ENCODE assay signal across 1 cellular context in the genomic region with DNA sequence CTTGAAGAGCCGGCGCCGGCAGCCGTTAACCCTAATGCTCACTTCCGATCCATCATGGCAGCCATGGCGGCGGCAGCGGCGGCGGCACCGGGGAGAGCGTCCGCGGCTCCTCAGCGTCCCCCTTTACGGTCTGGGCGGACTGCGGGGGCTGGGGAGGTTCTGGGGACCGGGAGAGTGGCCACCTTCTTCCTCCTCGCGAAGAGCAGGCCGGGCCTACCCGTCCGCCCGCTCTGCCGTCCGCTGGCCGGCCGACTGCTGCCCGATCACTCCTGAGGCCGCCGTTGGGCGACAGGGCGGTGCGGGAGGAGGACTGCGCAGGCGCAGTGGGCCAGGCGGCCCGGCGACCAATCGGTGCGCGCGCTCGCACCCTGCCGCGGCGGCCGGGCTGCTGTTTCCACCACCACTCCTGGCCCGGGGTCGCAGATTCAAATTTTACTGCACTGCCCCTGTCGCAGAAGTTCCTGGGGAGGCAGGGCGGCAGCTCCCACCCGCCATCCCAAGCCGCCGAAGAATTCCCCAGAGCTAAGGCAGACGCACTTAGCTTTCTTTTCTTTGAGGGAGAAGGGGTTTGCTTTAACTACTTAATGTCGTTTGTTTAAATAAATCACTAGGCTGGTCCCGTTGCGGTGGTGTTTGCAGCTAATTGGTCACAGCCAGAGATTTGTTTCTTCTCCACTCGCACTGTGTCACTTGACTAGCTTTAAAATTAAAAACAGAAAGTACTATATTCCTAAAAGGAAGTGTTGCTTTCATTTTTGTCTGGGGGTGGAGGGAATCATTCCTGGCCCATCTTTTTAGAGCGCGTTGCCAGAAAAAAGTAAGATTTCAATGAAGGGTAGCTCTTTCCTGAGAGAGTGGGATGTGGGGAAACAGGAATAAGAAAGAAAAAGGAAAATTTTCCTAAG.
A peak's percentile ranks its signal among the peaks of the same experiment; 100 is the strongest.
TF ChIP-seq lines count a peak whose summit lies in the region.

A gene (minus strand): TSS at position 290 of the 905 bp plus-strand sequence. CDS start 452 bp downstream, outside the sequence.

TF ChIP-seq in HepG2, 621 proteins besides CTCF, POLR2A, EP300 and RAD21 (continued from another document and continues in another):
- no peak for TF ChIP-seq CCAR2 (optimal IDR thresholded peaks at IDR 0.05; ENCODE audit: low read depth, low read length)
- no peak for TF ChIP-seq RARG (CRISPR knock-in tag; IDR thresholded peaks at IDR 0.05; ENCODE audit: low read depth)
- TF ChIP-seq KDM2A (CRISPR knock-in tag; IDR thresholded peaks at IDR 0.05; ENCODE audit: borderline replicate concordance, low read depth): peak; percentile 59; the same call in 1 of the 2 replicates
- TF ChIP-seq JUNB (CRISPR knock-in tag; IDR thresholded peaks at IDR 0.05; ENCODE audit: borderline replicate concordance): no peak
- no peak for TF ChIP-seq ZNF879 (CRISPR knock-in tag; IDR thresholded peaks at IDR 0.05)
- TF ChIP-seq, protein P1, sequence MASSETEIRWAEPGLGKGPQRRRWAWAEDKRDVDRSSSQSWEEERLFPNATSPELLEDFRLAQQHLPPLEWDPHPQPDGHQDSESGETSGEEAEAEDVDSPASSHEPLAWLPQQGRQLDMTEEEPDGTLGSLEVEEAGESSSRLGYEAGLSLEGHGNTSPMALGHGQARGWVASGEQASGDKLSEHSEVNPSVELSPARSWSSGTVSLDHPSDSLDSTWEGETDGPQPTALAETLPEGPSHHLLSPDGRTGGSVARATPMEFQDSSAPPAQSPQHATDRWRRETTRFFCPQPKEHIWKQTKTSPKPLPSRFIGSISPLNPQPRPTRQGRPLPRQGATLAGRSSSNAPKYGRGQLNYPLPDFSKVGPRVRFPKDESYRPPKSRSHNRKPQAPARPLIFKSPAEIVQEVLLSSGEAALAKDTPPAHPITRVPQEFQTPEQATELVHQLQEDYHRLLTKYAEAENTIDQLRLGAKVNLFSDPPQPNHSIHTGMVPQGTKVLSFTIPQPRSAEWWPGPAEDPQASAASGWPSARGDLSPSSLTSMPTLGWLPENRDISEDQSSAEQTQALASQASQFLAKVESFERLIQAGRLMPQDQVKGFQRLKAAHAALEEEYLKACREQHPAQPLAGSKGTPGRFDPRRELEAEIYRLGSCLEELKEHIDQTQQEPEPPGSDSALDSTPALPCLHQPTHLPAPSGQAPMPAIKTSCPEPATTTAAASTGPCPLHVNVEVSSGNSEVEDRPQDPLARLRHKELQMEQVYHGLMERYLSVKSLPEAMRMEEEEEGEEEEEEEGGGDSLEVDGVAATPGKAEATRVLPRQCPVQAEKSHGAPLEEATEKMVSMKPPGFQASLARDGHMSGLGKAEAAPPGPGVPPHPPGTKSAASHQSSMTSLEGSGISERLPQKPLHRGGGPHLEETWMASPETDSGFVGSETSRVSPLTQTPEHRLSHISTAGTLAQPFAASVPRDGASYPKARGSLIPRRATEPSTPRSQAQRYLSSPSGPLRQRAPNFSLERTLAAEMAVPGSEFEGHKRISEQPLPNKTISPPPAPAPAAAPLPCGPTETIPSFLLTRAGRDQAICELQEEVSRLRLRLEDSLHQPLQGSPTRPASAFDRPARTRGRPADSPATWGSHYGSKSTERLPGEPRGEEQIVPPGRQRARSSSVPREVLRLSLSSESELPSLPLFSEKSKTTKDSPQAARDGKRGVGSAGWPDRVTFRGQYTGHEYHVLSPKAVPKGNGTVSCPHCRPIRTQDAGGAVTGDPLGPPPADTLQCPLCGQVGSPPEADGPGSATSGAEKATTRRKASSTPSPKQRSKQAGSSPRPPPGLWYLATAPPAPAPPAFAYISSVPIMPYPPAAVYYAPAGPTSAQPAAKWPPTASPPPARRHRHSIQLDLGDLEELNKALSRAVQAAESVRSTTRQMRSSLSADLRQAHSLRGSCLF (CRISPR knock-in tag; IDR thresholded peaks at IDR 0.05; ENCODE audit: borderline replicate concordance): no peak
- no peak for TF ChIP-seq ZNF737 (CRISPR knock-in tag; IDR thresholded peaks at IDR 0.05; ENCODE audit: borderline replicate concordance)
- TF ChIP-seq, protein P2, sequence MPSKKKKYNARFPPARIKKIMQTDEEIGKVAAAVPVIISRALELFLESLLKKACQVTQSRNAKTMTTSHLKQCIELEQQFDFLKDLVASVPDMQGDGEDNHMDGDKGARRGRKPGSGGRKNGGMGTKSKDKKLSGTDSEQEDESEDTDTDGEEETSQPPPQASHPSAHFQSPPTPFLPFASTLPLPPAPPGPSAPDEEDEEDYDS (CRISPR knock-in tag; IDR thresholded peaks at IDR 0.05): peak; percentile 71; the same call in 1 of the 2 replicates
- peak; percentile 73; the same call in 1 of the 2 replicates for TF ChIP-seq KAT8 (CRISPR knock-in tag; IDR thresholded peaks at IDR 0.05)
- no peak for TF ChIP-seq ZBTB1 (CRISPR knock-in tag; IDR thresholded peaks at IDR 0.05; ENCODE audit: borderline replicate concordance)
- TF ChIP-seq KLF16 (CRISPR knock-in tag; IDR thresholded peaks at IDR 0.05): peak in 1 of 2 experiments; percentile 8; a peak in 2 of 4 replicates
- TF ChIP-seq, protein P3, sequence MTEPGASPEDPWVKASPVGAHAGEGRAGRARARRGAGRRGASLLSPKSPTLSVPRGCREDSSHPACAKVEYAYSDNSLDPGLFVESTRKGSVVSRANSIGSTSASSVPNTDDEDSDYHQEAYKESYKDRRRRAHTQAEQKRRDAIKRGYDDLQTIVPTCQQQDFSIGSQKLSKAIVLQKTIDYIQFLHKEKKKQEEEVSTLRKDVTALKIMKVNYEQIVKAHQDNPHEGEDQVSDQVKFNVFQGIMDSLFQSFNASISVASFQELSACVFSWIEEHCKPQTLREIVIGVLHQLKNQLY (CRISPR knock-in tag; IDR thresholded peaks at IDR 0.05): no peak
- TF ChIP-seq, protein P4, sequence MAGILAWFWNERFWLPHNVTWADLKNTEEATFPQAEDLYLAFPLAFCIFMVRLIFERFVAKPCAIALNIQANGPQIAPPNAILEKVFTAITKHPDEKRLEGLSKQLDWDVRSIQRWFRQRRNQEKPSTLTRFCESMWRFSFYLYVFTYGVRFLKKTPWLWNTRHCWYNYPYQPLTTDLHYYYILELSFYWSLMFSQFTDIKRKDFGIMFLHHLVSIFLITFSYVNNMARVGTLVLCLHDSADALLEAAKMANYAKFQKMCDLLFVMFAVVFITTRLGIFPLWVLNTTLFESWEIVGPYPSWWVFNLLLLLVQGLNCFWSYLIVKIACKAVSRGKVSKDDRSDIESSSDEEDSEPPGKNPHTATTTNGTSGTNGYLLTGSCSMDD (CRISPR knock-in tag; IDR thresholded peaks at IDR 0.05): no peak
- no peak for TF ChIP-seq MLLT10 (CRISPR knock-in tag; IDR thresholded peaks at IDR 0.05)
- TF ChIP-seq NFYB (CRISPR knock-in tag; IDR thresholded peaks at IDR 0.05): peak; percentile 67
- TF ChIP-seq, protein P5, sequence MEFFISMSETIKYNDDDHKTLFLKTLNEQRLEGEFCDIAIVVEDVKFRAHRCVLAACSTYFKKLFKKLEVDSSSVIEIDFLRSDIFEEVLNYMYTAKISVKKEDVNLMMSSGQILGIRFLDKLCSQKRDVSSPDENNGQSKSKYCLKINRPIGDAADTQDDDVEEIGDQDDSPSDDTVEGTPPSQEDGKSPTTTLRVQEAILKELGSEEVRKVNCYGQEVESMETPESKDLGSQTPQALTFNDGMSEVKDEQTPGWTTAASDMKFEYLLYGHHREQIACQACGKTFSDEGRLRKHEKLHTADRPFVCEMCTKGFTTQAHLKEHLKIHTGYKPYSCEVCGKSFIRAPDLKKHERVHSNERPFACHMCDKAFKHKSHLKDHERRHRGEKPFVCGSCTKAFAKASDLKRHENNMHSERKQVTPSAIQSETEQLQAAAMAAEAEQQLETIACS (CRISPR knock-in tag; IDR thresholded peaks at IDR 0.05): 0 out of 2 replicates have a peak, but pooled peaks have one; percentile 7
- no peak for TF ChIP-seq ZNF232 (CRISPR knock-in tag; IDR thresholded peaks at IDR 0.05; ENCODE audit: borderline replicate concordance)
- TF ChIP-seq ZBTB7A (CRISPR knock-in tag; IDR thresholded peaks at IDR 0.05): 0 out of 2 replicates have a peak, but pooled peaks have one; percentile 31
- peak; percentile 18; the same call in 1 of the 2 replicates for TF ChIP-seq HNF4G (IDR thresholded peaks at IDR 0.05; ENCODE audit: borderline replicate concordance, low read depth, low read length)
- 0 out of 2 replicates have a peak, but pooled peaks have one; percentile 42 for TF ChIP-seq HNF4G (CRISPR knock-in tag; IDR thresholded peaks at IDR 0.05; ENCODE audit: borderline replicate concordance, low read depth)
- no peak for TF ChIP-seq HMGA1 (CRISPR knock-in tag; conservative IDR thresholded peaks at IDR 0.05)
- TF ChIP-seq ZNF777 (CRISPR knock-in tag; IDR thresholded peaks at IDR 0.05): no peak; the same call in 1 of the 2 replicates
- TF ChIP-seq CEBPG (CRISPR knock-in tag; IDR thresholded peaks at IDR 0.05): no peak
- no peak for TF ChIP-seq ZNF256 (CRISPR knock-in tag; conservative IDR thresholded peaks at IDR 0.05)
- no peak for TF ChIP-seq TCF7L2 (IDR thresholded peaks at IDR 0.05; ENCODE audit: low read depth, low read length)
- TF ChIP-seq HOXA3 (CRISPR knock-in tag; IDR thresholded peaks at IDR 0.05): peak; percentile 87
- no peak; the same call in 1 of the 2 replicates for TF ChIP-seq ZNF773 (CRISPR knock-in tag; IDR thresholded peaks at IDR 0.05; ENCODE audit: borderline replicate concordance)
- TF ChIP-seq, protein P6, sequence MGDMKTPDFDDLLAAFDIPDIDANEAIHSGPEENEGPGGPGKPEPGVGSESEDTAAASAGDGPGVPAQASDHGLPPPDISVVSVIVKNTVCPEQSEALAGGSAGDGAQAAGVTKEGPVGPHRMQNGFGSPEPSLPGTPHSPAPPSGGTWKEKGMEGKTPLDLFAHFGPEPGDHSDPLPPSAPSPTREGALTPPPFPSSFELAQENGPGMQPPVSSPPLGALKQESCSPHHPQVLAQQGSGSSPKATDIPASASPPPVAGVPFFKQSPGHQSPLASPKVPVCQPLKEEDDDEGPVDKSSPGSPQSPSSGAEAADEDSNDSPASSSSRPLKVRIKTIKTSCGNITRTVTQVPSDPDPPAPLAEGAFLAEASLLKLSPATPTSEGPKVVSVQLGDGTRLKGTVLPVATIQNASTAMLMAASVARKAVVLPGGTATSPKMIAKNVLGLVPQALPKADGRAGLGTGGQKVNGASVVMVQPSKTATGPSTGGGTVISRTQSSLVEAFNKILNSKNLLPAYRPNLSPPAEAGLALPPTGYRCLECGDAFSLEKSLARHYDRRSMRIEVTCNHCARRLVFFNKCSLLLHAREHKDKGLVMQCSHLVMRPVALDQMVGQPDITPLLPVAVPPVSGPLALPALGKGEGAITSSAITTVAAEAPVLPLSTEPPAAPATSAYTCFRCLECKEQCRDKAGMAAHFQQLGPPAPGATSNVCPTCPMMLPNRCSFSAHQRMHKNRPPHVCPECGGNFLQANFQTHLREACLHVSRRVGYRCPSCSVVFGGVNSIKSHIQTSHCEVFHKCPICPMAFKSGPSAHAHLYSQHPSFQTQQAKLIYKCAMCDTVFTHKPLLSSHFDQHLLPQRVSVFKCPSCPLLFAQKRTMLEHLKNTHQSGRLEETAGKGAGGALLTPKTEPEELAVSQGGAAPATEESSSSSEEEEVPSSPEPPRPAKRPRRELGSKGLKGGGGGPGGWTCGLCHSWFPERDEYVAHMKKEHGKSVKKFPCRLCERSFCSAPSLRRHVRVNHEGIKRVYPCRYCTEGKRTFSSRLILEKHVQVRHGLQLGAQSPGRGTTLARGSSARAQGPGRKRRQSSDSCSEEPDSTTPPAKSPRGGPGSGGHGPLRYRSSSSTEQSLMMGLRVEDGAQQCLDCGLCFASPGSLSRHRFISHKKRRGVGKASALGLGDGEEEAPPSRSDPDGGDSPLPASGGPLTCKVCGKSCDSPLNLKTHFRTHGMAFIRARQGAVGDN (CRISPR knock-in tag; IDR thresholded peaks at IDR 0.05): peak; percentile 85
- peak; percentile 77; the same call in 1 of the 2 replicates for TF ChIP-seq ZNF768 (CRISPR knock-in tag; IDR thresholded peaks at IDR 0.05)
- peak; percentile 24; the same call in 1 of the 2 replicates for TF ChIP-seq MIER3 (CRISPR knock-in tag; IDR thresholded peaks at IDR 0.05; ENCODE audit: borderline replicate concordance)
- TF ChIP-seq NR2F1 (CRISPR knock-in tag; IDR thresholded peaks at IDR 0.05): no peak
- peak; percentile 93; the same call in 1 of the 2 replicates for TF ChIP-seq HOXA5 (CRISPR knock-in tag; IDR thresholded peaks at IDR 0.05)
- TF ChIP-seq ZNF543 (CRISPR knock-in tag; IDR thresholded peaks at IDR 0.05): no peak
- TF ChIP-seq XBP1 (CRISPR knock-in tag; IDR thresholded peaks at IDR 0.05): peak; percentile 57; the same call in 1 of the 2 replicates
- TF ChIP-seq, protein P7, sequence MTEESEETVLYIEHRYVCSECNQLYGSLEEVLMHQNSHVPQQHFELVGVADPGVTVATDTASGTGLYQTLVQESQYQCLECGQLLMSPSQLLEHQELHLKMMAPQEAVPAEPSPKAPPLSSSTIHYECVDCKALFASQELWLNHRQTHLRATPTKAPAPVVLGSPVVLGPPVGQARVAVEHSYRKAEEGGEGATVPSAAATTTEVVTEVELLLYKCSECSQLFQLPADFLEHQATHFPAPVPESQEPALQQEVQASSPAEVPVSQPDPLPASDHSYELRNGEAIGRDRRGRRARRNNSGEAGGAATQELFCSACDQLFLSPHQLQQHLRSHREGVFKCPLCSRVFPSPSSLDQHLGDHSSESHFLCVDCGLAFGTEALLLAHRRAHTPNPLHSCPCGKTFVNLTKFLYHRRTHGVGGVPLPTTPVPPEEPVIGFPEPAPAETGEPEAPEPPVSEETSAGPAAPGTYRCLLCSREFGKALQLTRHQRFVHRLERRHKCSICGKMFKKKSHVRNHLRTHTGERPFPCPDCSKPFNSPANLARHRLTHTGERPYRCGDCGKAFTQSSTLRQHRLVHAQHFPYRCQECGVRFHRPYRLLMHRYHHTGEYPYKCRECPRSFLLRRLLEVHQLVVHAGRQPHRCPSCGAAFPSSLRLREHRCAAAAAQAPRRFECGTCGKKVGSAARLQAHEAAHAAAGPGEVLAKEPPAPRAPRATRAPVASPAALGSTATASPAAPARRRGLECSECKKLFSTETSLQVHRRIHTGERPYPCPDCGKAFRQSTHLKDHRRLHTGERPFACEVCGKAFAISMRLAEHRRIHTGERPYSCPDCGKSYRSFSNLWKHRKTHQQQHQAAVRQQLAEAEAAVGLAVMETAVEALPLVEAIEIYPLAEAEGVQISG (CRISPR knock-in tag; IDR thresholded peaks at IDR 0.05): peak; percentile 62
- no peak for TF ChIP-seq FLYWCH1 (CRISPR knock-in tag; IDR thresholded peaks at IDR 0.05)
- peak; percentile 94 for TF ChIP-seq TAF1 (CRISPR knock-in tag; IDR thresholded peaks at IDR 0.05)
- peak; percentile 57 for TF ChIP-seq ZNF747 (CRISPR knock-in tag; IDR thresholded peaks at IDR 0.05; ENCODE audit: borderline replicate concordance)
- TF ChIP-seq, protein P8, sequence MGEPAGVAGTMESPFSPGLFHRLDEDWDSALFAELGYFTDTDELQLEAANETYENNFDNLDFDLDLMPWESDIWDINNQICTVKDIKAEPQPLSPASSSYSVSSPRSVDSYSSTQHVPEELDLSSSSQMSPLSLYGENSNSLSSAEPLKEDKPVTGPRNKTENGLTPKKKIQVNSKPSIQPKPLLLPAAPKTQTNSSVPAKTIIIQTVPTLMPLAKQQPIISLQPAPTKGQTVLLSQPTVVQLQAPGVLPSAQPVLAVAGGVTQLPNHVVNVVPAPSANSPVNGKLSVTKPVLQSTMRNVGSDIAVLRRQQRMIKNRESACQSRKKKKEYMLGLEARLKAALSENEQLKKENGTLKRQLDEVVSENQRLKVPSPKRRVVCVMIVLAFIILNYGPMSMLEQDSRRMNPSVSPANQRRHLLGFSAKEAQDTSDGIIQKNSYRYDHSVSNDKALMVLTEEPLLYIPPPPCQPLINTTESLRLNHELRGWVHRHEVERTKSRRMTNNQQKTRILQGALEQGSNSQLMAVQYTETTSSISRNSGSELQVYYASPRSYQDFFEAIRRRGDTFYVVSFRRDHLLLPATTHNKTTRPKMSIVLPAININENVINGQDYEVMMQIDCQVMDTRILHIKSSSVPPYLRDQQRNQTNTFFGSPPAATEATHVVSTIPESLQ (CRISPR knock-in tag; conservative IDR thresholded peaks at IDR 0.05): no peak
- TF ChIP-seq RARA (CRISPR knock-in tag; IDR thresholded peaks at IDR 0.05): peak; percentile 7; the same call in 1 of the 2 replicates
- TF ChIP-seq STAT5B (CRISPR knock-in tag; IDR thresholded peaks at IDR 0.05): no peak
- TF ChIP-seq ZNF577 (CRISPR knock-in tag; IDR thresholded peaks at IDR 0.05; ENCODE audit: borderline replicate concordance, low read depth): no peak
- TF ChIP-seq KLF12 (CRISPR knock-in tag; IDR thresholded peaks at IDR 0.05; ENCODE audit: borderline replicate concordance): peak; percentile 67
